Comparison of ENCODE assay signal across 1 cellular context in the genomic region with DNA sequence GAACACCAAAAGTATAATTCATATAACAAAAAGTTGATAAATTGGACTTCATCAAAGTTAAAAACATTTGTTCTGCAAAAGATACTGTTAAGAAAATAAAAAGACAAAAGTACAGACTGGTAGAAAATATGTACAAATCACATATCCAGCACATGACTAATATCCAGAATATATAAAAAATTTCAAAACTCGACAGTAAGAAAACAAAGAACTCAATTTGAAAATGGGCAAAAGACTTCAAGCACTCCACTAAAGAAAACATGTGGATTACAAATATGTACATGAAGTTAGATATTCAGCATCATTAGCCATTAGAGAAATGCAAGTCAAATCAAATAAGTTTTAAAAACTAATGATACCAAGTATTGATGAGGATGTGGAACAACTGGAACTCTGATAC.
TF ChIP-seq lines count a peak whose summit lies in the region.

No MANE protein-coding gene starts in this region.

TF ChIP-seq in GM23338, 12 proteins besides CTCF, POLR2A, EP300 and RAD21 (continued from another document):
- TF ChIP-seq, protein P1, sequence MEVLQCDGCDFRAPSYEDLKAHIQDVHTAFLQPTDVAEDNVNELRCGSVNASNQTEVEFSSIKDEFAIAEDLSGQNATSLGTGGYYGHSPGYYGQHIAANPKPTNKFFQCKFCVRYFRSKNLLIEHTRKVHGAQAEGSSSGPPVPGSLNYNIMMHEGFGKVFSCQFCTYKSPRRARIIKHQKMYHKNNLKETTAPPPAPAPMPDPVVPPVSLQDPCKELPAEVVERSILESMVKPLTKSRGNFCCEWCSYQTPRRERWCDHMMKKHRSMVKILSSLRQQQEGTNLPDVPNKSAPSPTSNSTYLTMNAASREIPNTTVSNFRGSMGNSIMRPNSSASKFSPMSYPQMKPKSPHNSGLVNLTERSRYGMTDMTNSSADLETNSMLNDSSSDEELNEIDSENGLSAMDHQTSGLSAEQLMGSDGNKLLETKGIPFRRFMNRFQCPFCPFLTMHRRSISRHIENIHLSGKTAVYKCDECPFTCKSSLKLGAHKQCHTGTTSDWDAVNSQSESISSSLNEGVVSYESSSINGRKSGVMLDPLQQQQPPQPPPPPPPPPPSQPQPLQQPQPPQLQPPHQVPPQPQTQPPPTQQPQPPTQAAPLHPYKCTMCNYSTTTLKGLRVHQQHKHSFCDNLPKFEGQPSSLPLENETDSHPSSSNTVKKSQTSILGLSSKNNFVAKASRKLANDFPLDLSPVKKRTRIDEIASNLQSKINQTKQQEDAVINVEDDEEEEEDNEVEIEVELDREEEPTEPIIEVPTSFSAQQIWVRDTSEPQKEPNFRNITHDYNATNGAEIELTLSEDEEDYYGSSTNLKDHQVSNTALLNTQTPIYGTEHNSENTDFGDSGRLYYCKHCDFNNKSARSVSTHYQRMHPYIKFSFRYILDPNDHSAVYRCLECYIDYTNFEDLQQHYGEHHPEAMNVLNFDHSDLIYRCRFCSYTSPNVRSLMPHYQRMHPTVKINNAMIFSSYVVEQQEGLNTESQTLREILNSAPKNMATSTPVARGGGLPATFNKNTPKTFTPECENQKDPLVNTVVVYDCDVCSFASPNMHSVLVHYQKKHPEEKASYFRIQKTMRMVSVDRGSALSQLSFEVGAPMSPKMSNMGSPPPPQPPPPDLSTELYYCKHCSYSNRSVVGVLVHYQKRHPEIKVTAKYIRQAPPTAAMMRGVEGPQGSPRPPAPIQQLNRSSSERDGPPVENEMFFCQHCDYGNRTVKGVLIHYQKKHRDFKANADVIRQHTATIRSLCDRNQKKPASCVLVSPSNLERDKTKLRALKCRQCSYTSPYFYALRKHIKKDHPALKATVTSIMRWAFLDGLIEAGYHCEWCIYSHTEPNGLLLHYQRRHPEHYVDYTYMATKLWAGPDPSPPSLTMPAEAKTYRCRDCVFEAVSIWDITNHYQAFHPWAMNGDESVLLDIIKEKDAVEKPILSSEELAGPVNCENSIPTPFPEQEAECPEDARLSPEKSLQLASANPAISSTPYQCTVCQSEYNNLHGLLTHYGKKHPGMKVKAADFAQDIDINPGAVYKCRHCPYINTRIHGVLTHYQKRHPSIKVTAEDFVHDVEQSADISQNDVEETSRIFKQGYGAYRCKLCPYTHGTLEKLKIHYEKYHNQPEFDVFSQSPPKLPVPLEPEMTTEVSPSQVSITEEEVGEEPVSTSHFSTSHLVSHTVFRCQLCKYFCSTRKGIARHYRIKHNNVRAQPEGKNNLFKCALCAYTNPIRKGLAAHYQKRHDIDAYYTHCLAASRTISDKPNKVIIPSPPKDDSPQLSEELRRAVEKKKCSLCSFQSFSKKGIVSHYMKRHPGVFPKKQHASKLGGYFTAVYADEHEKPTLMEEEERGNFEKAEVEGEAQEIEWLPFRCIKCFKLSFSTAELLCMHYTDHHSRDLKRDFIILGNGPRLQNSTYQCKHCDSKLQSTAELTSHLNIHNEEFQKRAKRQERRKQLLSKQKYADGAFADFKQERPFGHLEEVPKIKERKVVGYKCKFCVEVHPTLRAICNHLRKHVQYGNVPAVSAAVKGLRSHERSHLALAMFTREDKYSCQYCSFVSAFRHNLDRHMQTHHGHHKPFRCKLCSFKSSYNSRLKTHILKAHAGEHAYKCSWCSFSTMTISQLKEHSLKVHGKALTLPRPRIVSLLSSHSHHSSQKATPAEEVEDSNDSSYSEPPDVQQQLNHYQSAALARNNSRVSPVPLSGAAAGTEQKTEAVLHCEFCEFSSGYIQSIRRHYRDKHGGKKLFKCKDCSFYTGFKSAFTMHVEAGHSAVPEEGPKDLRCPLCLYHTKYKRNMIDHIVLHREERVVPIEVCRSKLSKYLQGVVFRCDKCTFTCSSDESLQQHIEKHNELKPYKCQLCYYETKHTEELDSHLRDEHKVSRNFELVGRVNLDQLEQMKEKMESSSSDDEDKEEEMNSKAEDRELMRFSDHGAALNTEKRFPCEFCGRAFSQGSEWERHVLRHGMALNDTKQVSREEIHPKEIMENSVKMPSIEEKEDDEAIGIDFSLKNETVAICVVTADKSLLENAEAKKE (CRISPR knock-in tag; IDR thresholded peaks at IDR 0.05), result no peak
- TF ChIP-seq ZNF331 (CRISPR knock-in tag; IDR thresholded peaks at IDR 0.05; ENCODE audit: low read depth) (no peak), EZH2phosphoT487 (IDR thresholded peaks at IDR 0.05; ENCODE audit: unreplicated experiment) (no peak), POLR2AphosphoS5 (IDR thresholded peaks at IDR 0.05; ENCODE audit: low read depth) (no peak), STAT1 (IDR thresholded peaks at IDR 0.05; ENCODE audit: unreplicated experiment) (no peak), JUNB (IDR thresholded peaks at IDR 0.05; ENCODE audit: unreplicated experiment) (no peak)
- TF ChIP-seq, protein P2, sequence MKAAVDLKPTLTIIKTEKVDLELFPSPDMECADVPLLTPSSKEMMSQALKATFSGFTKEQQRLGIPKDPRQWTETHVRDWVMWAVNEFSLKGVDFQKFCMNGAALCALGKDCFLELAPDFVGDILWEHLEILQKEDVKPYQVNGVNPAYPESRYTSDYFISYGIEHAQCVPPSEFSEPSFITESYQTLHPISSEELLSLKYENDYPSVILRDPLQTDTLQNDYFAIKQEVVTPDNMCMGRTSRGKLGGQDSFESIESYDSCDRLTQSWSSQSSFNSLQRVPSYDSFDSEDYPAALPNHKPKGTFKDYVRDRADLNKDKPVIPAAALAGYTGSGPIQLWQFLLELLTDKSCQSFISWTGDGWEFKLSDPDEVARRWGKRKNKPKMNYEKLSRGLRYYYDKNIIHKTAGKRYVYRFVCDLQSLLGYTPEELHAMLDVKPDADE (IDR thresholded peaks at IDR 0.05), result no peak
